ENCODE assay signal across 19 cellular contexts in the genomic region with DNA sequence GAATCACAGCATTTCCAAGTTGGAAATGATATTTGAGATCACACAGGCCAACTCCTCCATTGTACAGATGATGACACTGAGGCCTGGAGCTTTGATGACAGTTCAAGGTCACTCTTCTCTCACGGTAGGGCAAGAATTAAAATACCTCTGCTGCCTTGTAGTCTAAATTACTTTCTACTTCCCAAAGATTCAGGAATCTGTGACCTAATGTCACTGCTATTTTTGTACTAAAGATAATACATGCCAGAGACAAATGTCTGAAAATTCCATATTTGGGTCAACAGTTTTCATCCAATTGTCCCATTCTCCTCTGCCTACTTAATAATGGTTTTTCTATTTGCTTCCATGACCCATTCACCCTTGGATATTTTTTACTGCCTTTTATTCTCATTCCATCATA.
"Had no signal": no experiment of that assay in that cellular context is flagged by ENCODE, and none has a peak within 500 bp of the region (broad histone marks: within the 10 kb centered on the region; RNA-seq: fewer than 3 reads in every experiment).

No MANE protein-coding gene starts in this region.

- DNase-seq: cortex of kidney; dorsolateral prefrontal cortex; effector CD8-positive, alpha-beta T cell; glutamatergic neuron; islet precursor cell; mammary epithelial cell; mucosa of descending colon; naive thymus-derived CD8-positive, alpha-beta T cell; posterior cingulate gyrus; stimulated activated CD4-positive, alpha-beta T cell treated with anti-CD3 and anti-CD28 coated beads, Interleukin-4, amount 100 ng/mL, for 1 hour; stimulated activated CD8-positive, alpha-beta memory T cell treated with anti-CD3 and anti-CD28 coated beads, Interleukin-4, amount 100 ng/mL, for 48 hours; testis; transverse colon had no signal

- H3K4me3 Mint-ChIP-seq: naive thymus-derived CD8-positive, alpha-beta T cell; stimulated activated memory B cell treated with anti-CD40 and anti-IgM and Interleukin-4, amounts not matched to agents 10 μg/mL and 1 μg/mL and 100 μg/mL, for 72 hours; stimulated activated naive CD8-positive, alpha-beta T cell treated with anti-CD3 and anti-CD28 coated beads, Interleukin-15, Interleukin-2, amounts not matched to agents 100 ng/mL and 50 ng/mL, for 24 hours had no signal

- H3K9me3 Mint-ChIP-seq: stimulated activated memory B cell treated with anti-CD40 and anti-IgM and Interleukin-4, amounts not matched to agents 10 μg/mL and 1 μg/mL and 100 μg/mL, for 72 hours; stimulated activated naive CD8-positive, alpha-beta T cell treated with anti-CD3 and anti-CD28 coated beads, Interleukin-15, Interleukin-2, amounts not matched to agents 100 ng/mL and 50 ng/mL, for 24 hours had no signal

- H3K27ac Mint-ChIP-seq: naive thymus-derived CD8-positive, alpha-beta T cell; stimulated activated memory B cell treated with anti-CD40 and anti-IgM and Interleukin-4, amounts not matched to agents 10 μg/mL and 1 μg/mL and 100 μg/mL, for 72 hours; stimulated activated naive CD8-positive, alpha-beta T cell treated with anti-CD3 and anti-CD28 coated beads, Interleukin-15, Interleukin-2, amounts not matched to agents 100 ng/mL and 50 ng/mL, for 24 hours had no signal

- H3K4me3 ChIP-seq: dorsolateral prefrontal cortex, gastroesophageal sphincter, mucosa of descending colon, right atrium auricular region, testis, transverse colon had no signal

- H3K4me1 ChIP-seq: right atrium auricular region, testis, transverse colon had no signal

- H3K27me3 ChIP-seq: gastroesophageal sphincter, neutrophil, right atrium auricular region, testis, transverse colon had no signal

- ATAC-seq: gastroesophageal sphincter; left lobe of liver; mucosa of descending colon; naive thymus-derived CD8-positive, alpha-beta T cell had no signal

- H3K4me1 Mint-ChIP-seq: naive thymus-derived CD8-positive, alpha-beta T cell; stimulated activated memory B cell treated with anti-CD40 and anti-IgM and Interleukin-4, amounts not matched to agents 10 μg/mL and 1 μg/mL and 100 μg/mL, for 72 hours had no signal

- H3K27ac ChIP-seq: dorsolateral prefrontal cortex, gastroesophageal sphincter, neutrophil, right atrium auricular region, testis, transverse colon had no signal

- H3K9me3 ChIP-seq: gastroesophageal sphincter, mucosa of descending colon, neutrophil, right atrium auricular region, testis, transverse colon had no signal

- H3K36me3 ChIP-seq: gastroesophageal sphincter, neutrophil, right atrium auricular region, transverse colon had no signal

- H3K36me3 Mint-ChIP-seq: naive thymus-derived CD8-positive, alpha-beta T cell; stimulated activated memory B cell treated with anti-CD40 and anti-IgM and Interleukin-4, amounts not matched to agents 10 μg/mL and 1 μg/mL and 100 μg/mL, for 72 hours had no signal
